Comparison of ENCODE assay signal across 30 cellular contexts in the genomic region with DNA sequence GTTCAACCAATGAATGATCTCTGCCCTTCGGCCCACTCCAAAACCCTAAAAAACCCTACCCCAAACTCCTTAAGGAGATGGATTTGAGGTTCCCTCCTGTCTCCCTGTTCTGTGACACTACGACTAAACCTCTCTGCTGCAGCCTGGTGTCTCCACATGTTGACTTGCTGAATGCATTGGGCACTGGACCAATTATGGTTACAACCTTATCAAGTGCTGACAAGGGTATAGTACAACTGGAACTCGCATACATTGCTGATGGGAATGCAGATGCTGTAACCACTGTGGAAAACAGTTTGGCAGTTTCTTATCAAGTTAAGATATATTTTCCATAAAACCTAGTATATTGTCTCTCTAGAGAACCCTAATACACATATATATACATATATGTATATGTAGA.
"Had no signal": no experiment of that assay in that cellular context is flagged by ENCODE, and none has a peak within 500 bp of the region (broad histone marks: within the 10 kb centered on the region; RNA-seq: fewer than 3 reads in every experiment).

No MANE protein-coding gene starts in this region.

- H3K27ac ChIP-seq: ascending aorta, body of pancreas, RWPE1, SJCRH30 had no signal

- H3K27me3 Mint-ChIP-seq: activated B cell treated with CpG ODN at 0.5 μM for 24 hours; activated CD4-positive, alpha-beta T cell treated with anti-CD3 and anti-CD28 coated beads, Interleukin-2, amount 10 ng/mL, durations not matched to agents 24 days and 14 days; activated CD8-positive, alpha-beta memory T cell treated with anti-CD3 and anti-CD28 coated beads, Interleukin-2, amount 10 ng/mL, durations not matched to agents 7 days and 5 days; activated naive CD4-positive, alpha-beta T cell treated with anti-CD3 and anti-CD28 coated beads, Interleukin-2, amount 50 U/mL, for 24 hours; activated T-cell treated with anti-CD3 and anti-CD28 coated beads, Interleukin-2, amount 50 U/mL, for 24 hours had no signal

- DNase-seq: activated B cell treated with CpG ODN at 0.5 μM for 24 hours; activated CD4-positive, alpha-beta T cell treated with anti-CD3 and anti-CD28 coated beads for 1 hour; activated CD4-positive, alpha-beta T cell treated with anti-CD3 and anti-CD28 coated beads, Interleukin-2, amount 10 ng/mL, durations not matched to agents 24 days and 14 days; activated CD4-positive, alpha-beta T cell treated with anti-CD3 and anti-CD28 coated beads, Interleukin-2, amount 50 U/mL, for 48 hours; activated CD8-positive, alpha-beta memory T cell treated with anti-CD3 and anti-CD28 coated beads, Interleukin-2, amount 10 ng/mL, durations not matched to agents 7 days and 5 days; activated effector memory CD4-positive, alpha-beta T cell treated with Interleukin-2 at 50 U/mL for 16 hours; activated naive CD4-positive, alpha-beta T cell; activated T-cell treated with anti-CD3 and anti-CD28 coated beads, Interleukin-2, amount 50 U/mL, for 24 hours; amniotic stem cell; body of pancreas; Karpas-422; MM.1S; NCI-H1105; NCI-H1436; NCI-H1694 treated with DMSO at 0.1 percent for 48 hours; NCI-H2029 treated with DMSO at 0.1 percent for 48 hours; NCI-H345; NCI-H510A; NCI-H526 treated with DMSO at 0.1 percent for 48 hours; NCI-H82; Right ventricle myocardium superior; SJCRH30; SK-N-SH; T-helper 1 cell had no signal

- H3K36me3 ChIP-seq: ascending aorta, SJCRH30 had no signal

- H3K4me1 ChIP-seq: ascending aorta, SJCRH30 had no signal

- H3K4me3 Mint-ChIP-seq: activated B cell treated with CpG ODN at 0.5 μM for 24 hours; activated CD4-positive, alpha-beta T cell treated with anti-CD3 and anti-CD28 coated beads, Interleukin-2, amount 10 ng/mL, durations not matched to agents 24 days and 14 days; activated CD8-positive, alpha-beta memory T cell treated with anti-CD3 and anti-CD28 coated beads, Interleukin-2, amount 10 ng/mL, durations not matched to agents 7 days and 5 days; activated naive CD4-positive, alpha-beta T cell treated with anti-CD3 and anti-CD28 coated beads, Interleukin-2, amount 50 U/mL, for 24 hours; activated T-cell treated with anti-CD3 and anti-CD28 coated beads, Interleukin-2, amount 50 U/mL, for 24 hours; activated T-helper 1 cell treated with anti-CD3 and anti-CD28 coated beads, Interleukin-12 subunit alpha, Interleukin-12 subunit beta, Interleukin-2, Interleukin-4 antibody, amounts not matched to agents 30 ng/mL and 10 ng/mL and 1 ng/mL, durations not matched to agents 14 hours and 24 hours and 36 hours had no signal

- ATAC-seq: activated CD8-positive, alpha-beta memory T cell treated with anti-CD3 and anti-CD28 coated beads, Interleukin-2, amount 10 ng/mL, durations not matched to agents 7 days and 5 days; body of pancreas; K562; Panc1 had no signal

- H3K9me3 ChIP-seq: ascending aorta, body of pancreas, SJCRH30, SK-N-SH had no signal

- H3K9ac ChIP-seq: SK-N-SH had no signal

- H3K4me3 ChIP-seq: ascending aorta, body of pancreas, K562, SJCRH30 had no signal

- H3K27ac Mint-ChIP-seq: activated B cell treated with CpG ODN at 0.5 μM for 24 hours; activated CD4-positive, alpha-beta T cell treated with anti-CD3 and anti-CD28 coated beads, Interleukin-2, amount 10 ng/mL, durations not matched to agents 24 days and 14 days; activated CD8-positive, alpha-beta memory T cell treated with anti-CD3 and anti-CD28 coated beads, Interleukin-2, amount 10 ng/mL, durations not matched to agents 7 days and 5 days; activated naive CD4-positive, alpha-beta T cell treated with anti-CD3 and anti-CD28 coated beads, Interleukin-2, amount 50 U/mL, for 24 hours; activated T-cell treated with anti-CD3 and anti-CD28 coated beads, Interleukin-2, amount 50 U/mL, for 24 hours; activated T-helper 1 cell treated with anti-CD3 and anti-CD28 coated beads, Interleukin-12 subunit alpha, Interleukin-12 subunit beta, Interleukin-2, Interleukin-4 antibody, amounts not matched to agents 30 ng/mL and 10 ng/mL and 1 ng/mL, durations not matched to agents 14 hours and 24 hours and 36 hours had no signal

- H3K27me3 ChIP-seq: ascending aorta, body of pancreas, SJCRH30 had no signal

- H3K4me1 Mint-ChIP-seq: activated CD4-positive, alpha-beta T cell treated with anti-CD3 and anti-CD28 coated beads, Interleukin-2, amount 10 ng/mL, durations not matched to agents 24 days and 14 days; activated naive CD4-positive, alpha-beta T cell treated with anti-CD3 and anti-CD28 coated beads, Interleukin-2, amount 50 U/mL, for 24 hours had no signal
